ENCODE assay signal across 23 cellular contexts in genomic region chr17:79504181-79504605, GRCh38.
A peak's percentile ranks its signal among the peaks of the same experiment; 100 is the strongest.
DNase-seq lines count a peak whose midpoint lies in the region; ATAC-seq, FAIRE-seq and TF ChIP-seq lines count a peak whose summit lies in the region.
"Had no signal": no experiment of that assay in that cellular context is flagged by ENCODE, and none has a peak within 500 bp of the region (broad histone marks: within the 10 kb centered on the region; RNA-seq: fewer than 3 reads in every experiment).

No MANE protein-coding gene starts in this region.

- H3K4me3 ChIP-seq in NB4 (ENCODE audit: low read depth, low read length) (no peak overlapping the region), WERI-Rb-1 (ENCODE audit: low read depth, low read length) (no peak overlapping the region), kidney (ENCODE audit: low read length in 2 of 2) (no peak overlapping the region)
- H3K4me3 ChIP-seq: left ventricle myocardium inferior, smooth muscle cell, suprapubic skin, vagina had no signal

- H3K36me3 ChIP-seq in WERI-Rb-1 (no peaks in the 10 kb centered on the region), kidney (ENCODE audit: control insufficient read depth in 1 of 2, insufficient read depth in 2 of 2, low read length in 2 of 2) (no peaks in the 10 kb centered on the region)
- H3K36me3 ChIP-seq: left ventricle myocardium inferior, suprapubic skin, vagina had no signal

- intact Hi-C loops in kidney (cut with DNase I) = no loop called here
- intact Hi-C loops in posterior vena cava (cut with DNase I) = no loop called here

- TF ChIP-seq POLR2A in NB4 (IDR thresholded peaks at IDR 0.05; ENCODE audit: extremely low read depth, insufficient read length) = no peak

- TF ChIP-seq CTCF in NB4 (IDR thresholded peaks at IDR 0.05; ENCODE audit: low read depth, low read length) (peak; percentile 17), WERI-Rb-1 (IDR thresholded peaks at IDR 0.05; ENCODE audit: low read depth, low read length) (peak; percentile 90), kidney (IDR thresholded peaks at IDR 0.05; ENCODE audit: borderline replicate concordance, extremely low read depth, insufficient read depth) (no peak)

- H3K4me1 ChIP-seq in kidney (ENCODE audit: control insufficient read depth in 1 of 2, insufficient read depth in 1 of 2, low read depth in 1 of 2, low read length in 2 of 2) = no peaks in the 10 kb centered on the region
- H3K4me1 ChIP-seq: left ventricle myocardium inferior, vagina had no signal

- peak overlapping the region; percentile 20 for H3K27ac ChIP-seq in WERI-Rb-1
- no peak overlapping the region for H3K27ac ChIP-seq in kidney (ENCODE audit: low read depth in 2 of 2, low read length in 2 of 2)
- H3K27ac ChIP-seq: C4-2B, left ventricle myocardium inferior, suprapubic skin, vagina had no signal

- no peak overlapping the region for H3K9ac ChIP-seq in kidney (ENCODE audit: low read length in 2 of 2)

- H3K9me3 ChIP-seq in WERI-Rb-1 (ENCODE audit: severe bottlenecking) (peaks cover 6% of the 10 kb centered on the region), kidney (ENCODE audit: control insufficient read depth in 1 of 2, low read length in 2 of 2) (no peaks in the 10 kb centered on the region)
- H3K9me3 ChIP-seq: left ventricle myocardium inferior, suprapubic skin, vagina had no signal

- ATAC-seq in left lobe of liver = no peak
- ATAC-seq: activated CD8-positive, alpha-beta T cell treated with anti-CD3 and anti-CD28 coated beads for 36 hours; T-cell had no signal

- FAIRE-seq in kidney (lab: Jason Lieb, UNC) = no peak
- FAIRE-seq: endothelial cell of umbilical vein, TTC549 had no signal

- peak; percentile 13 for DNase-seq in ELR (ENCODE audit: low read depth)
- DNase-seq in NB4 (ENCODE audit: low read depth) = peak; percentile 34
- DNase-seq in WERI-Rb-1 = peak; percentile 80
- peak; percentile 56 for DNase-seq in occipital lobe (lab: John Stamatoyannopoulos, UW)
- DNase-seq in left lobe of liver (ENCODE audit: low spot score) = no peak
- DNase-seq in kidney = no peak
- DNase-seq in posterior vena cava (ENCODE audit: low spot score) = no peak
- DNase-seq: activated CD4-positive, alpha-beta T cell treated with anti-CD3 and anti-CD28 coated beads for 1 hour; activated CD8-positive, alpha-beta T cell treated with anti-CD3 and anti-CD28 coated beads for 36 hours; activated effector memory CD4-positive, alpha-beta T cell treated with anti-CD3 and anti-CD28 coated beads, Interleukin-2, amount 50 U/mL, for 16 hours; cerebellar nuclear complex; left ventricle myocardium inferior; naive B cell; NCI-H1417 treated with DMSO at 0.1 percent for 48 hours; NCI-H510A treated with DMSO at 0.1 percent for 48 hours; nucleus accumbens; T-cell had no signal

- no peaks in the 10 kb centered on the region for H3K27me3 ChIP-seq in WERI-Rb-1 (ENCODE audit: insufficient read depth, low read depth, severe bottlenecking)
- H3K27me3 ChIP-seq: vagina had no signal

Comparison
In these comparisons a context has a peak if more than half of its experiments do, and no peak if none do; other contexts are left out.
1. DNase-seq: peak in ELR (single experiment), NB4 (single experiment), WERI-Rb-1 (single experiment) and occipital lobe (single experiment); none in left lobe of liver (single experiment), kidney (single experiment) and posterior vena cava (single experiment).